In genomic region chr4:1250921-1251772, GRCh38 we compare ENCODE assay signal across 12 cellular contexts. TPM values are rescaled to one million over a fixed set of nuclear protein-coding genes. Genes with fewer than 3 reads are reported as not detected.
DNase-seq lines count a peak whose midpoint lies in the region; ATAC-seq and TF ChIP-seq lines count a peak whose summit lies in the region.
"Had no signal": no experiment of that assay in that cellular context is flagged by ENCODE, and none has a peak within 500 bp of the region (broad histone marks: within the 10 kb centered on the region; RNA-seq: fewer than 3 reads in every experiment).

No MANE protein-coding gene starts in this region.

- H3K4me1 ChIP-seq in right atrium auricular region: peaks cover 0 to 33% of the 10 kb centered on the region in 2 donors

- intact Hi-C loops in left cardiac atrium (cut with DNase I): loop anchor here (5.0 kb wide), 2 partner anchors 36 to 91 kb away; partner anchors contain the start of gene MAEA (in 1 of the 2)

- H3K36me3 ChIP-seq in right atrium auricular region: no peaks in the 10 kb centered on the region
- H3K36me3 ChIP-seq: HAP-1 had no signal

- peaks cover 3% of the 10 kb centered on the region for H3K27me3 Mint-ChIP-seq in nephron (ENCODE audit: low read depth)

- peak overlapping the region in 2 of 3 experiments; percentile 34 to 95 for H3K27ac Mint-ChIP-seq in nephron

- peak overlapping the region; percentile 73 to 91 (median 87) for H3K4me3 Mint-ChIP-seq in nephron

- H3K9me3 ChIP-seq in right atrium auricular region: no peaks in the 10 kb centered on the region

- DNase-seq in left cardiac atrium: peak; percentile 27
- DNase-seq in right atrium auricular region (ENCODE audit: low spot score): no peak
- DNase-seq in cerebellar cortex (ENCODE audit: low spot score): peak; percentile 61
- DNase-seq in OCI-M2 (lab: John Stamatoyannopoulos, UW; ENCODE audit: unreplicated experiment): no peak
- DNase-seq in HuH-7 (ENCODE audit: low spot score): no peak
- DNase-seq in NCI-H524 (lab: John Stamatoyannopoulos, UW): no peak
- no peak for DNase-seq in activated effector memory CD4-positive, alpha-beta T cell treated with anti-CD3 and anti-CD28 coated beads, Interleukin-2, amount 50 U/mL, for 16 hours
- DNase-seq: activated CD4-positive, CD25-positive, alpha-beta regulatory T cell treated with anti-CD3 and anti-CD28 coated beads, Interleukin-2, amount 50 U/mL, for 72 hours; anterior cingulate cortex; NCI-H526 had no signal

- ATAC-seq in left cardiac atrium: no peak

- peaks cover 49% of the 10 kb centered on the region for H3K9me3 Mint-ChIP-seq in nephron

- peak overlapping the region in 1 of 2 donors; percentile 95 for H3K27ac ChIP-seq in right atrium auricular region

- H3K36me3 Mint-ChIP-seq in nephron (ENCODE audit: low read depth): peaks cover 56% of the 10 kb centered on the region

- H3K4me1 Mint-ChIP-seq in nephron: peaks cover 11% of the 10 kb centered on the region

- TF ChIP-seq CTCF in right atrium auricular region (IDR thresholded peaks at IDR 0.05) (no peak), nephron (IDR thresholded peaks at IDR 0.05; ENCODE audit: unreplicated experiment in 3 of 3) (no peak)

- no peak overlapping the region for H3K4me3 ChIP-seq in right atrium auricular region
- H3K4me3 ChIP-seq: HAP-1 had no signal

- no peaks in the 10 kb centered on the region for H3K27me3 ChIP-seq in right atrium auricular region

RNA-seq across cellular contexts. Expression of gene CTBP1, which starts 2.2 kb away (rescaled TPM):
- total RNA-seq in left cardiac atrium: 100 to 1,000 TPM; 121 to 128 TPM
- 100 to 1,000 TPM; 104 to 140 TPM for total RNA-seq in right atrium auricular region

RNA-seq across cellular contexts. Expression of gene MAEA, which starts 38.5 kb away (rescaled TPM):
- 10 to 100 TPM; 41.9 to 59.3 TPM for total RNA-seq in left cardiac atrium
- total RNA-seq in right atrium auricular region: 10 to 100 TPM; 46.0 to 51.7 TPM

Comparison
In these comparisons a context has a peak if more than half of its experiments do, and no peak if none do; other contexts are left out.
1. DNase-seq: peak in left cardiac atrium (single experiment) and cerebellar cortex (single experiment); none in right atrium auricular region (single experiment), OCI-M2 (single experiment), HuH-7 (single experiment), NCI-H524 (0 of 2) and activated effector memory CD4-positive, alpha-beta T cell treated with anti-CD3 and anti-CD28 coated beads, Interleukin-2, amount 50 U/mL, for 16 hours (single experiment).